ENCODE assay signal across 8 cellular contexts in the genomic region with DNA sequence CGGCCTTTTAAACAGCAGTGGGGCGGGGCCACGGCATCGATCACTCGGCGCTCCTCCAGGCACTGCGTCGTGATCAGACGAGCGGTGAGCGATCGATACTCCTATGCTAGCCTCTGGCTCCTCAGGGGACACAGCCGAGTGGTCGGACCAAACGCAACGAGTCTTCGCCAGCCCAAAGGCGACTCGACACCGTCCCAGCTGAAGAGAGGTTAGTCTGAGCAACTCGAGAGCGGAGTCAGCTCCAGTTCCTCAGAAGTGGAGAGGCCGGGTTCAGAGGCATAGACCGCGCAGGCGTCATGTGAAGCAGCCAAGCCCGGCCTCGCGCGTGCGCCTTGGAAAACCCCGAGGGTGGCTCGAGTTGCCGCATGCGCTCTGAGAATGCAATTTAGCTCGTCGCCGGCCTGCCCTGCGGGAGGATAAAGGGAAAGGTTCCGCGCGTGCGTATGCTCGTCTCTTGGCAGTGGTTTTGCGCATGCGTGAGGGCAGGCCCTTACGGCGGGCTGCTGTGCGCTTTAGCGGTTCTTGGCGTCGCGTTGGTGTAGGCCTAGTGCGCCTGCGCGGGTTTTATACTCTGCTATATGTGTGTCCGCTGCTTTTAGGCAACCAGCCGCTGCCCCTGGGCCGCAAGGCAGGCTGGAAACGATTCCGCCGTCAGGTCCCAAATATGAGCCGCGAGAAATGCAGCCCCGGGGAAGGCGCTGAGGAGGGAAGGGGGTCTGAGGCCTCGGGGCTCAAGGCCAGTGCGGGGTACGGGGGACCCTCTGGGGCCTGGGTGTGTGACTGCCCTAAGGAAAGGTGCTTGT. TPM values are rescaled to one million over a fixed set of nuclear protein-coding genes. Genes with fewer than 3 reads are reported as not detected.
DNase-seq lines count a peak whose midpoint lies in the region; ATAC-seq, FAIRE-seq and TF ChIP-seq lines count a peak whose summit lies in the region.

A gene (plus strand): TSS at position 98 of the 803 bp plus-strand sequence. CDS start 6,598 bp downstream, outside the sequence.

- ATAC-seq in HG02852 (IDR thresholded peaks at IDR 0.05; ENCODE audit: unreplicated experiment) (peak; percentile 84), left cardiac atrium (peak; percentile 94 to 98)

- TF ChIP-seq POLR2A in GM12892 (IDR thresholded peaks at IDR 0.05; ENCODE audit: low read depth, low read length): peak; percentile 84

- intact Hi-C loops in left cardiac atrium (cut with DNase I): no loop called here
- intact Hi-C loops in posterior vena cava (cut with DNase I): no loop called here

- FAIRE-seq in GM12892 (lab: Jason Lieb, UNC): peak; percentile 95

- DNase-seq in GM12892 (ENCODE audit: insufficient read length): peak; percentile 95
- DNase-seq in NCI-H146 (lab: John Stamatoyannopoulos, UW): peak; percentile 100
- peak; percentile 99 to 100 (median 100) for DNase-seq in T-helper 1 cell
- peak; percentile 99 for DNase-seq in amniotic epithelial cell (ENCODE audit: low read depth)
- peak; percentile 99 for DNase-seq in left cardiac atrium
- DNase-seq in posterior vena cava (ENCODE audit: low spot score): peak; percentile 100
- DNase-seq in ureter (ENCODE audit: low spot score): peak; percentile 100

RNA-seq across cellular contexts. Expression of the gene that starts here (rescaled TPM):
- polyA plus RNA-seq in GM12892 (2012; ENCODE audit: missing spikeins): 2.3 TPM
- 1 to 10 TPM; 3.0 to 4.2 TPM for total RNA-seq in left cardiac atrium
- 1 to 10 TPM; 4.4 to 4.6 TPM for total RNA-seq in posterior vena cava
- 13.9 TPM for total RNA-seq in ureter

Comparison
In these comparisons a context has a peak if more than half of its experiments do, and no peak if none do; other contexts are left out.
1. Peak in every context shown above with its lines: DNase-seq and ATAC-seq.